In the genomic region with DNA sequence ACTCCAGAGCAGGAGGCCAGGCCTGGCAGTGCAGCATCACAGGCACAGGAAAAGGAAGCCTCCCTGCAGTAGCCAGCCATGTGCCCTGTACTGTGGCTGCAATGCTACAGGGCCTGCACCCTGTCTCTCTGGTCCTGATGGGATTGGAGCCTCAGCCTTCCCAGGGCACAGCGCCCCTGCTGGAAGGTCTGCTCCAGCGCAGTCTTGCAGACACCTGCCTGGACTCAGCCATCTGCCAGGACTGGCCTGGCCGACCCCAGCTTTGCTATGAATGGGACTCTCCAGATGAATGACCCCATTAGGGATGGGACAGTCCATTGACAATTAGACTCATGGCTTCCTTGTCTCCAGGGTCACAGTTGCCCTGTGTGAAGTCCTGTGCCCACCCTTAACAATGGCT, we compare ENCODE assay signal across 21 cellular contexts.
DNase-seq lines count a peak whose midpoint lies in the region; ATAC-seq, FAIRE-seq and TF ChIP-seq lines count a peak whose summit lies in the region.
"Had no signal": no experiment of that assay in that cellular context is flagged by ENCODE, and none has a peak within 500 bp of the region (broad histone marks: within the 10 kb centered on the region; RNA-seq: fewer than 3 reads in every experiment).

No MANE protein-coding gene starts in this region.

- TF ChIP-seq CTCF in H9 (conservative IDR thresholded peaks at IDR 0.05) (peak; percentile 40; the same call in 2 of the 3 replicates), H1 (IDR thresholded peaks at IDR 0.05; ENCODE audit: control extremely low read depth in 1 of 3, insufficient read depth in 1 of 3, low read depth in 1 of 3, low read length in 3 of 3) (peak; percentile 14 to 63 (median 48); a peak in 3 of 4 replicates), sigmoid colon (IDR thresholded peaks at IDR 0.05) (no peak), breast epithelium (IDR thresholded peaks at IDR 0.05) (no peak)

- peak in 1 of 2 experiments; percentile 7; a peak in 1 of 4 replicates for TF ChIP-seq RAD21 in H1 (IDR thresholded peaks at IDR 0.05 in 1 of 2, conservative IDR thresholded peaks at IDR 0.05 in 1 of 2; ENCODE audit: low read depth in 2 of 2, low read length in 2 of 2)

- H3K23ac ChIP-seq in H9 (ENCODE audit: insufficient read length, low read depth, low read length) (no peak overlapping the region), H1 (ENCODE audit: insufficient read length) (no peak overlapping the region)

- H2BK20ac ChIP-seq in H9 (ENCODE audit: low read depth, low read length, poor library complexity, severe bottlenecking), result no peak overlapping the region
- 0 out of 2 replicates have a peak overlapping the region, but pooled peaks have one; percentile 61 for H2BK20ac ChIP-seq in H1 (ENCODE audit: low read length)

- H2BK120ac ChIP-seq in H9 (ENCODE audit: low read depth, low read length, poor library complexity, severe bottlenecking) (no peak overlapping the region), H1 (replicated peaks; ENCODE audit: low read depth, low read length) (no peak overlapping the region)

- H3K4me1 Mint-ChIP-seq in activated CD4-positive, alpha-beta T cell treated with anti-CD3 and anti-CD28 coated beads for 36 hours, result peaks cover 6% of the 10 kb centered on the region
- H3K4me1 Mint-ChIP-seq in H9, result peaks cover 21 to 30% of the 10 kb centered on the region in 2 experiments

- H3K36me3 Mint-ChIP-seq in activated CD4-positive, alpha-beta T cell treated with anti-CD3 and anti-CD28 coated beads for 36 hours (ENCODE audit: low read depth), result peaks cover 15% of the 10 kb centered on the region
- peaks cover 32 to 54% (median 51%) of the 10 kb centered on the region in 3 experiments for H3K36me3 Mint-ChIP-seq in H9 (ENCODE audit: insufficient read depth in 1 of 3, low read depth in 3 of 3)

- H2AFZ ChIP-seq in H9 (ENCODE audit: low read length) (no peak overlapping the region), H1 (ENCODE audit: low read length) (no peak overlapping the region)

- CTCF ChIA-PET in activated CD4-positive, alpha-beta T cell treated with anti-CD3 and anti-CD28 coated beads for 36 hours (lab: Charles Lee), result no interaction called here
- CTCF ChIA-PET in H1 (lab: Charles Lee; ENCODE audit: partially characterized antibody), result interaction anchor here (1.3 to 1.5 kb wide), 2 partner anchors 100 to 229 kb away, joined by 3 read pairs; no protein-coding TSS in a partner anchor

- H3K4ac ChIP-seq in H9 (ENCODE audit: low read depth, low read length), result no peak overlapping the region
- H3K4ac ChIP-seq in H1 (replicated peaks; ENCODE audit: insufficient read length, low read depth, low read length), result no peak overlapping the region

- no peaks in the 10 kb centered on the region for H3K79me1 ChIP-seq in H9 (ENCODE audit: insufficient read depth, low read depth, low read length, poor library complexity, severe bottlenecking)
- H3K79me1 ChIP-seq in H1 (ENCODE audit: low read depth, low read length), result no peaks in the 10 kb centered on the region

- intact Hi-C loops in activated CD4-positive, alpha-beta T cell treated with anti-CD3 and anti-CD28 coated beads for 36 hours (cut with DNase I, micrococcal nuclease), result no loop called here
- intact Hi-C loops in sigmoid colon (cut with DNase I) (no loop called here), breast epithelium (cut with DNase I; ENCODE audit: low total_unique reads) (no loop called here)

- H3K9me3 ChIP-seq in H9 (ENCODE audit: control insufficient read depth, low read depth, low read length) (peaks cover 23% of the 10 kb centered on the region), H1 (ENCODE audit: insufficient read depth in 2 of 2, low read depth in 1 of 2, low read length in 1 of 2) (peaks cover 48 to 50% of the 10 kb centered on the region in 2 experiments), sigmoid colon (no peaks in the 10 kb centered on the region), breast epithelium (peaks cover 10 to 18% of the 10 kb centered on the region in 2 donors)
- H3K9me3 ChIP-seq: A549, SK-N-SH had no signal

- H3K4me3 Mint-ChIP-seq in activated CD4-positive, alpha-beta T cell treated with anti-CD3 and anti-CD28 coated beads for 36 hours, result no peak overlapping the region
- no peak overlapping the region for H3K4me3 Mint-ChIP-seq in H9
- H3K4me3 Mint-ChIP-seq: natural killer cell treated with Interleukin-12 subunit alpha and Interleukin-12 subunit beta and Interleukin-15 and Interleukin-18, amount 100 ng/mL, for 72 hours had no signal

- FAIRE-seq in H1 (lab: Jason Lieb, UNC), result no peak
- FAIRE-seq: A549, GM19239, islet of Langerhans had no signal

- H3K18ac ChIP-seq in H9 (ENCODE audit: insufficient read length, low read depth, low read length), result no peak overlapping the region
- no peak overlapping the region for H3K18ac ChIP-seq in H1 (ENCODE audit: extremely low read depth, low read length)

- peak; percentile 23 for ATAC-seq in activated CD4-positive, alpha-beta T cell treated with anti-CD3 and anti-CD28 coated beads for 36 hours
- no peak for ATAC-seq in HG03439 (IDR thresholded peaks at IDR 0.05; ENCODE audit: unreplicated experiment)
- ATAC-seq in GM18861 (IDR thresholded peaks at IDR 0.05; ENCODE audit: unreplicated experiment), result no peak
- ATAC-seq: A549; natural killer cell treated with Interleukin-12 subunit alpha and Interleukin-12 subunit beta and Interleukin-15 and Interleukin-18, amount 100 ng/mL, for 72 hours had no signal

- no peak for TF ChIP-seq POLR2A in H1 (IDR thresholded peaks at IDR 0.05; ENCODE audit: control extremely low read depth in 1 of 2, low read depth in 2 of 2, low read length in 2 of 2)
- TF ChIP-seq POLR2A in sigmoid colon (IDR thresholded peaks at IDR 0.05), result no peak
- TF ChIP-seq POLR2A in breast epithelium (IDR thresholded peaks at IDR 0.05), result no peak

- H4K91ac ChIP-seq in H9 (ENCODE audit: insufficient read length, low read depth, low read length) (no peak overlapping the region), H1 (replicated peaks; ENCODE audit: insufficient read length, low read length) (no peak overlapping the region)

- H3K27me3 ChIP-seq in H9 (ENCODE audit: insufficient read depth, low read length) (no peaks in the 10 kb centered on the region), H1 (replicated peaks in 1 of 4; ENCODE audit: control insufficient read depth in 3 of 4, extremely low read depth in 1 of 4, insufficient read depth in 3 of 4, low read length in 3 of 4) (peaks cover 0 to 3% (median 1%) of the 10 kb centered on the region in 4 experiments; a peak in 4 of 7 replicates), sigmoid colon (no peaks in the 10 kb centered on the region), breast epithelium (no peaks in the 10 kb centered on the region)

- H3K4me1 ChIP-seq in H9 (ENCODE audit: insufficient read depth, low read length) (peaks cover 6% of the 10 kb centered on the region; the same call in 1 of the 2 replicates), H1 (replicated peaks in 1 of 4; ENCODE audit: control insufficient read depth in 3 of 4, insufficient read depth in 4 of 4, low read length in 3 of 4) (peaks cover 15 to 18% (median 17%) of the 10 kb centered on the region in 4 experiments), sigmoid colon (no peaks in the 10 kb centered on the region), breast epithelium (no peaks in the 10 kb centered on the region)
- H3K4me1 ChIP-seq: A549 had no signal

- H2BK12ac ChIP-seq in H9 (ENCODE audit: insufficient read length, low read depth, low read length) (no peak overlapping the region), H1 (ENCODE audit: low read depth, low read length) (peak overlapping the region; percentile 75; the same call in 1 of the 2 replicates)

- peaks cover 1% of the 10 kb centered on the region for H3K27me3 Mint-ChIP-seq in activated CD4-positive, alpha-beta T cell treated with anti-CD3 and anti-CD28 coated beads for 36 hours
- peaks cover 23% of the 10 kb centered on the region for H3K27me3 Mint-ChIP-seq in H9 (ENCODE audit: low read depth)
- H3K27me3 Mint-ChIP-seq: natural killer cell treated with Interleukin-12 subunit alpha and Interleukin-12 subunit beta and Interleukin-15 and Interleukin-18, amount 100 ng/mL, for 72 hours; progenitor cell of endocrine pancreas had no signal

- H3K23me2 ChIP-seq in H9 (ENCODE audit: insufficient read length, low read depth, low read length, poor library complexity, severe bottlenecking) (peaks cover 8% of the 10 kb centered on the region), H1 (ENCODE audit: low read depth, low read length) (peaks cover 3% of the 10 kb centered on the region; the same call in 1 of the 2 replicates)

- H3K36me3 ChIP-seq in H1 (ENCODE audit: control insufficient read depth in 2 of 4, insufficient read depth in 4 of 4, low read length in 3 of 4), result peaks cover 0 to 4% (median 0%) of the 10 kb centered on the region in 4 experiments; a peak in 1 of 8 replicates
- no peaks in the 10 kb centered on the region for H3K36me3 ChIP-seq in sigmoid colon
- no peaks in the 10 kb centered on the region for H3K36me3 ChIP-seq in breast epithelium

- H4K8ac ChIP-seq in H9 (replicated peaks; ENCODE audit: insufficient read length, low read depth, low read length) (no peak overlapping the region), H1 (ENCODE audit: extremely low read depth, insufficient read depth, low read length) (no peak overlapping the region)

- peaks cover 29% of the 10 kb centered on the region for H3K9me3 Mint-ChIP-seq in activated CD4-positive, alpha-beta T cell treated with anti-CD3 and anti-CD28 coated beads for 36 hours (ENCODE audit: low read depth)
- peaks cover 53 to 66% of the 10 kb centered on the region in 2 experiments for H3K9me3 Mint-ChIP-seq in H9

- POLR2A ChIA-PET in activated CD4-positive, alpha-beta T cell treated with anti-CD3 and anti-CD28 coated beads for 36 hours (lab: Charles Lee), result no interaction called here
- POLR2A ChIA-PET in H1 (lab: Charles Lee; ENCODE audit: partially characterized antibody), result no interaction called here

- H3K27ac Mint-ChIP-seq in activated CD4-positive, alpha-beta T cell treated with anti-CD3 and anti-CD28 coated beads for 36 hours, result no peak overlapping the region
- no peak overlapping the region for H3K27ac Mint-ChIP-seq in H9
- H3K27ac Mint-ChIP-seq: natural killer cell treated with Interleukin-12 subunit alpha and Interleukin-12 subunit beta and Interleukin-15 and Interleukin-18, amount 100 ng/mL, for 72 hours; progenitor cell of endocrine pancreas had no signal

- H3T11ph ChIP-seq in H9 (ENCODE audit: low read length), result no peak overlapping the region

- H2AK5ac ChIP-seq in H9 (ENCODE audit: insufficient read length, low read length), result no peak overlapping the region
- H2AK5ac ChIP-seq in H1 (ENCODE audit: low read depth, low read length), result 0 out of 2 replicates have a peak overlapping the region, but pooled peaks have one; percentile 86

- H3K4me2 ChIP-seq in H9 (ENCODE audit: insufficient read depth, insufficient read length, low read length), result no peak overlapping the region
- H3K4me2 ChIP-seq in H1 (ENCODE audit: insufficient read depth in 1 of 2, low read depth in 2 of 2, low read length in 2 of 2), result no peak overlapping the region
- H3K4me2 ChIP-seq: A549, SK-N-SH had no signal

- H2BK15ac ChIP-seq in H9 (ENCODE audit: low read depth, low read length) (no peak overlapping the region), H1 (ENCODE audit: low read length) (0 out of 2 replicates have a peak overlapping the region, but pooled peaks have one; percentile 88)

- H3K79me2 ChIP-seq in H9 (ENCODE audit: insufficient read depth, low read length), result no peaks in the 10 kb centered on the region
- H3K79me2 ChIP-seq in H1 (ENCODE audit: control insufficient read depth in 1 of 2, insufficient read depth in 2 of 2, low read length in 2 of 2), result no peaks in the 10 kb centered on the region

- no peak overlapping the region for H3K56ac ChIP-seq in H9 (ENCODE audit: insufficient read length, low read depth, low read length)
- no peak overlapping the region for H3K56ac ChIP-seq in H1 (replicated peaks; ENCODE audit: insufficient read length, low read depth, low read length)

- no peak overlapping the region for H3K14ac ChIP-seq in H9 (ENCODE audit: insufficient read depth, low read length)
- no peak overlapping the region for H3K14ac ChIP-seq in H1 (ENCODE audit: insufficient read length)

- H3K9ac ChIP-seq in H9 (ENCODE audit: extremely low read depth, insufficient read length, low read length) (no peak overlapping the region), H1 (replicated peaks in 1 of 4; ENCODE audit: extremely low read depth in 1 of 4, low read depth in 3 of 4, low read length in 3 of 4) (no peak overlapping the region)
- H3K9ac ChIP-seq: SK-N-SH had no signal

- H4K20me1 ChIP-seq in H9 (ENCODE audit: control insufficient read depth, insufficient read depth, insufficient read length) (no peaks in the 10 kb centered on the region), H1 (replicated peaks in 1 of 2; ENCODE audit: control insufficient read depth in 1 of 2, insufficient read depth in 2 of 2, low read length in 2 of 2) (no peaks in the 10 kb centered on the region)

- no peak for TF ChIP-seq EP300 in H1 (IDR thresholded peaks at IDR 0.05; ENCODE audit: borderline replicate concordance in 1 of 2, low read depth in 2 of 2, low read length in 2 of 2)
- TF ChIP-seq EP300 in sigmoid colon (IDR thresholded peaks at IDR 0.05), result no peak

- no peak overlapping the region for H4K5ac ChIP-seq in H9 (ENCODE audit: insufficient read length, low read depth, low read length)
- H4K5ac ChIP-seq in H1 (ENCODE audit: insufficient read length, low read depth, low read length), result no peak overlapping the region

- DNase-seq in activated CD4-positive, alpha-beta T cell treated with anti-CD3 and anti-CD28 coated beads for 36 hours, result no peak
- no peak for DNase-seq in activated CD4-positive, alpha-beta T cell treated with anti-CD3 and anti-CD28 coated beads for 4 hours
- DNase-seq in H9 (peak; percentile 28), H1 (ENCODE audit: low read depth in 1 of 2, low spot score in 2 of 2) (peak in 1 of 2 experiments; percentile 49), sigmoid colon (peak; percentile 29), breast epithelium (ENCODE audit: low spot score in 2 of 2) (no peak)
- DNase-seq: activated naive CD4-positive, alpha-beta T cell treated with Interleukin-2 at 50 U/mL for 16 hours; anterior cingulate cortex; DMS 273 treated with DMSO at 0.1 percent for 48 hours; Kasumi-1; NCI-H1105; SK-N-SH; T1000 had no signal

- WGBS in H9 (ENCODE audit: extremely low coverage, insufficient read length, low lambda C conversion rate), result no CpG with 5 or more reads among the region's 3 CpGs
- WGBS in H1 (ENCODE audit: extremely low coverage in 1 of 2, insufficient coverage in 1 of 2, insufficient read length in 1 of 2, insufficient replicate concordance in 2 of 2, low coverage in 1 of 2, low lambda C conversion rate in 2 of 2, missing lambda C conversion rate in 1 of 2), 2 experiments, result 88% methylated on average over 3 of the region's 3 CpGs; no CpG with 5 or more reads in 1 of the 2 experiments
- WGBS in sigmoid colon, 2 donors, result 88 to 91% methylated on average over 3 of the region's 3 CpGs

- no peak overlapping the region for H3K4me3 ChIP-seq in H1 (ENCODE audit: extremely low read depth in 1 of 4, insufficient read depth in 2 of 4, low read depth in 3 of 4, low read length in 4 of 4)
- H3K4me3 ChIP-seq in sigmoid colon, result no peak overlapping the region
- H3K4me3 ChIP-seq in breast epithelium, result no peak overlapping the region
- H3K4me3 ChIP-seq: A549 had no signal

- H2BK5ac ChIP-seq in H9 (ENCODE audit: insufficient read length, low read length), result no peak overlapping the region
- no peak overlapping the region for H2BK5ac ChIP-seq in H1 (ENCODE audit: low read depth, low read length)

- H3K27ac ChIP-seq in H9 (ENCODE audit: insufficient read length, low read depth, low read length), result no peak overlapping the region
- no peak overlapping the region for H3K27ac ChIP-seq in H1 (ENCODE audit: low read depth, low read length)
- H3K27ac ChIP-seq in sigmoid colon, result no peak overlapping the region
- H3K27ac ChIP-seq in breast epithelium, result no peak overlapping the region
- H3K27ac ChIP-seq: A549, C4-2B had no signal

Comparison
In these comparisons a context has a peak if more than half of its experiments do, and no peak if none do; other contexts are left out.
1. DNase-seq: peak in H9 (single experiment) and sigmoid colon (single experiment); none in activated CD4-positive, alpha-beta T cell treated with anti-CD3 and anti-CD28 coated beads for 36 hours (single experiment), activated CD4-positive, alpha-beta T cell treated with anti-CD3 and anti-CD28 coated beads for 4 hours (0 of 2) and breast epithelium (0 of 2).
2. CTCF ChIP-seq: peak in H9 (single experiment) and H1 (3 of 3); none in sigmoid colon (0 of 4) and breast epithelium (0 of 3).